8 cellular contexts compared by ENCODE assay signal in the genomic region with DNA sequence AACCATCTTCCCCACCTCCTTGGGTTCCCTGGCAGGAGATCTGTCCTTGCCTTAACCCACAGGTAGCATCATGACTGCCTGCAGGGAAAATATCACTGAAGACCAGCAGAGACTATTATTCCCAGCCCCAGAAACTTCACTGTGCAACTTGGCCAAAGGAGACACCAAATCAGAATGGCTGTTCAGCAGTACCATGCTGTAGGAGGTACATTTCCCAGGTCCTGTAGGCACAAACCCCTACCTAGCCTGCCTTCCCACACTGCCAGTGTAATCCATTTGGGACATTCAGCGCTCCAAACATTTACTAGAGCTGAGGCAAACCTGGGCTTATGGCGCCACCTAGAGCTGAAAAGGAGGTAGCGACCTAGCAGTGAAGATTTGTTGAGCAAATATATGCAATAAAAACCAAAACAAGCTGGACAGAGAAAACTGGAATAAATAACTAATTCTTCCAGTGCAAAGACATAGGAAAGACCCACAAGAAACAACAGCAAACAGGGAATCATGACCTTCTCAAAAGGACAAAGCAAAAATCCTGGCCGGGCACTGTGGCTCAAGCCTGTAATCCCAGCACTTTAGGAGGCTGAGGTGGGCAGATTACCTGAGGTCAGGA.
DNase-seq lines count a peak whose midpoint lies in the region; FAIRE-seq and TF ChIP-seq lines count a peak whose summit lies in the region.

No MANE protein-coding gene starts in this region.

- H3K36me3 Mint-ChIP-seq in osteocyte (ENCODE audit: unreplicated experiment): peaks cover 47% of the 10 kb centered on the region

- DNase-seq in HCEC 1CT (peak; percentile 60), NCI-H226 (peak; percentile 30), fibroblast of mammary gland (ENCODE audit: low read depth) (peak; percentile 65), osteocyte (ENCODE audit: extremely low spot score, unreplicated experiment) (no peak), NK-92 (lab: John Stamatoyannopoulos, UW; ENCODE audit: unreplicated experiment) (no peak), GM19240 (ENCODE audit: insufficient read length, low spot score) (no peak)
- peak; percentile 34 for DNase-seq in activated CD8-positive, alpha-beta memory T cell treated with anti-CD3 and anti-CD28 coated beads, Interleukin-2, amount 50 U/mL, for 4 hours

- no peak overlapping the region for H3K4me3 Mint-ChIP-seq in osteocyte (ENCODE audit: unreplicated experiment)

- peaks cover 9% of the 10 kb centered on the region for H3K4me1 Mint-ChIP-seq in osteocyte (ENCODE audit: unreplicated experiment)

- FAIRE-seq in G401.6 (lab: Jason Lieb, UNC): peak; percentile 89

- peaks cover 4% of the 10 kb centered on the region for H3K9me3 Mint-ChIP-seq in osteocyte (ENCODE audit: unreplicated experiment)

- H3K4me3 ChIP-seq in fibroblast of mammary gland (ENCODE audit: control insufficient read depth, low read depth, low read length): no peak overlapping the region

- H3K27ac Mint-ChIP-seq in osteocyte (ENCODE audit: unreplicated experiment): no peak overlapping the region

- TF ChIP-seq CTCF in fibroblast of mammary gland (conservative IDR thresholded peaks at IDR 0.05; ENCODE audit: control insufficient read depth, insufficient read depth, low read depth, low read length) (peak; percentile 86), osteocyte (IDR thresholded peaks at IDR 0.05) (peak; percentile 77)

- no peaks in the 10 kb centered on the region for H3K27me3 Mint-ChIP-seq in osteocyte (ENCODE audit: unreplicated experiment)

Comparison
In these comparisons a context has a peak if more than half of its experiments do, and no peak if none do; other contexts are left out.
1. DNase-seq: peak in HCEC 1CT (single experiment), NCI-H226 (single experiment), activated CD8-positive, alpha-beta memory T cell treated with anti-CD3 and anti-CD28 coated beads, Interleukin-2, amount 50 U/mL, for 4 hours (single experiment) and fibroblast of mammary gland (single experiment); none in osteocyte (single experiment), NK-92 (single experiment) and GM19240 (single experiment).